In the genomic region with DNA sequence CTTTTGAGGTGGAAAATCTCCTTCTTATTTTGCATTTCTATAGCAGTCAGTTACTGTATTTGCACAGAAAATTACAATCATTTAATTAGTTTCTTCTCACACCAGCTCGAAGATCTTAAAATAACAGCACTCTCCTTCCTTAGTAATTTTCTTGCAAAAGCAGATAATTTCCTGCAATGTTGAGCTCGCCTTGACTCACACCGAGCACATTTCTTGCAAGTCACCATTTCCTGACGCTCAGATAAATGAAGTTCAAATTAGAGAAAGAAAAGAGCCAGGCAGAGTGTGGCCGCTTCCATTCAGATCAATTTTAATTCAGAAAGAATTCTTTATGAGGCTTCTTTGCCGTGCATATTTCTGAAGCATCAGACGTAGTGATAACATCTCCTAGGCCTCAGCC, we compare ENCODE assay signal across 1 cellular context.
TF ChIP-seq lines count a peak whose summit lies in the region.

No MANE protein-coding gene starts in this region.

TF ChIP-seq in PFSK-1, 5 proteins besides CTCF, POLR2A, EP300 and RAD21 (continued from another document):
- TF ChIP-seq, protein P1, sequence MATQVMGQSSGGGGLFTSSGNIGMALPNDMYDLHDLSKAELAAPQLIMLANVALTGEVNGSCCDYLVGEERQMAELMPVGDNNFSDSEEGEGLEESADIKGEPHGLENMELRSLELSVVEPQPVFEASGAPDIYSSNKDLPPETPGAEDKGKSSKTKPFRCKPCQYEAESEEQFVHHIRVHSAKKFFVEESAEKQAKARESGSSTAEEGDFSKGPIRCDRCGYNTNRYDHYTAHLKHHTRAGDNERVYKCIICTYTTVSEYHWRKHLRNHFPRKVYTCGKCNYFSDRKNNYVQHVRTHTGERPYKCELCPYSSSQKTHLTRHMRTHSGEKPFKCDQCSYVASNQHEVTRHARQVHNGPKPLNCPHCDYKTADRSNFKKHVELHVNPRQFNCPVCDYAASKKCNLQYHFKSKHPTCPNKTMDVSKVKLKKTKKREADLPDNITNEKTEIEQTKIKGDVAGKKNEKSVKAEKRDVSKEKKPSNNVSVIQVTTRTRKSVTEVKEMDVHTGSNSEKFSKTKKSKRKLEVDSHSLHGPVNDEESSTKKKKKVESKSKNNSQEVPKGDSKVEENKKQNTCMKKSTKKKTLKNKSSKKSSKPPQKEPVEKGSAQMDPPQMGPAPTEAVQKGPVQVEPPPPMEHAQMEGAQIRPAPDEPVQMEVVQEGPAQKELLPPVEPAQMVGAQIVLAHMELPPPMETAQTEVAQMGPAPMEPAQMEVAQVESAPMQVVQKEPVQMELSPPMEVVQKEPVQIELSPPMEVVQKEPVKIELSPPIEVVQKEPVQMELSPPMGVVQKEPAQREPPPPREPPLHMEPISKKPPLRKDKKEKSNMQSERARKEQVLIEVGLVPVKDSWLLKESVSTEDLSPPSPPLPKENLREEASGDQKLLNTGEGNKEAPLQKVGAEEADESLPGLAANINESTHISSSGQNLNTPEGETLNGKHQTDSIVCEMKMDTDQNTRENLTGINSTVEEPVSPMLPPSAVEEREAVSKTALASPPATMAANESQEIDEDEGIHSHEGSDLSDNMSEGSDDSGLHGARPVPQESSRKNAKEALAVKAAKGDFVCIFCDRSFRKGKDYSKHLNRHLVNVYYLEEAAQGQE (IDR thresholded peaks at IDR 0.05; ENCODE audit: insufficient read depth in 1 of 2, low read depth in 2 of 2, low read length in 2 of 2) = no peak
- TF ChIP-seq POLR2AphosphoS5 (IDR thresholded peaks at IDR 0.05; ENCODE audit: low read depth, low read length) (0 out of 2 replicates have a peak, but pooled peaks have one; percentile 35), FOXP2 (optimal IDR thresholded peaks at IDR 0.05; ENCODE audit: borderline replicate concordance, extremely low read depth, extremely low read length, insufficient read depth) (no peak), TAF1 (IDR thresholded peaks at IDR 0.05; ENCODE audit: borderline replicate concordance, insufficient read depth, low read length) (peak; percentile 31; the same call in 1 of the 2 replicates)
TF ChIP-seq in PFSK-1: peak in this region for 2.
